In genomic region chr1:244150071-244150470, GRCh38 we compare ENCODE assay signal across 19 cellular contexts.
A peak's percentile ranks its signal among the peaks of the same experiment; 100 is the strongest.
DNase-seq lines count a peak whose midpoint lies in the region; ATAC-seq and TF ChIP-seq lines count a peak whose summit lies in the region.
"Had no signal": no experiment of that assay in that cellular context is flagged by ENCODE, and none has a peak within 500 bp of the region (broad histone marks: within the 10 kb centered on the region; RNA-seq: fewer than 3 reads in every experiment).

No MANE protein-coding gene starts in this region.

- H3K9ac ChIP-seq in H9 (ENCODE audit: extremely low read depth, insufficient read length, low read length): no peak overlapping the region
- H3K9ac ChIP-seq: KMS-11 had no signal

- 75 to 78% methylated on average over 5 of the region's 5 CpGs for WGBS in heart right ventricle, 2 donors
- whole genome bisulfite sequencing in H9 (ENCODE audit: extremely low coverage, insufficient read length, low lambda C conversion rate): no CpG with 5 or more reads among the region's 5 CpGs

- no peaks in the 10 kb centered on the region for H4K20me1 ChIP-seq in GM23338 (replicated peaks; ENCODE audit: insufficient read depth)
- H4K20me1 ChIP-seq in H9 (ENCODE audit: control insufficient read depth, insufficient read depth, insufficient read length): no peaks in the 10 kb centered on the region

- in situ Hi-C loops in astrocyte of the spinal cord (cut with HindIII; ENCODE audit: low sequenced_read_pairs): no loop called here

- H3K79me1 ChIP-seq in H9 (ENCODE audit: insufficient read depth, low read depth, low read length, poor library complexity, severe bottlenecking): no peaks in the 10 kb centered on the region

- no peaks in the 10 kb centered on the region for H3K23me2 ChIP-seq in H9 (ENCODE audit: insufficient read length, low read depth, low read length, poor library complexity, severe bottlenecking)

- H3K56ac ChIP-seq in H9 (ENCODE audit: insufficient read length, low read depth, low read length): no peak overlapping the region

- no peak overlapping the region for H4K91ac ChIP-seq in H9 (ENCODE audit: insufficient read length, low read depth, low read length)

- H2BK20ac ChIP-seq in H9 (ENCODE audit: low read depth, low read length, poor library complexity, severe bottlenecking): no peak overlapping the region

- H3K27ac Mint-ChIP-seq in GM23338: no peak overlapping the region
- peak overlapping the region; percentile 90 for H3K27ac Mint-ChIP-seq in nephron progenitor cell
- H3K27ac Mint-ChIP-seq in Caco-2 (ENCODE audit: unreplicated experiment): no peak overlapping the region
- H3K27ac Mint-ChIP-seq in H9: no peak overlapping the region

- H3K4me3 ChIP-seq in GM23338 (no peak overlapping the region), astrocyte of the spinal cord (ENCODE audit: low read depth, low read length) (no peak overlapping the region), Caco-2 (ENCODE audit: low read depth, low read length) (no peak overlapping the region), heart right ventricle (no peak overlapping the region)
- H3K4me3 ChIP-seq: SK-N-MC had no signal

- no peak overlapping the region for H2AK5ac ChIP-seq in H9 (ENCODE audit: insufficient read length, low read length)

- H4K5ac ChIP-seq in H9 (ENCODE audit: insufficient read length, low read depth, low read length): no peak overlapping the region

- no peak overlapping the region for H3T11ph ChIP-seq in H9 (ENCODE audit: low read length)

- H3K9me2 ChIP-seq in GM23338 (ENCODE audit: insufficient read depth): peaks cover 12% of the 10 kb centered on the region; the same call in 1 of the 2 replicates

- H3K4me1 ChIP-seq in GM23338 (ENCODE audit: insufficient read depth) (peaks cover 8% of the 10 kb centered on the region; the same call in 1 of the 2 replicates), Caco-2 (no peaks in the 10 kb centered on the region), heart right ventricle (no peaks in the 10 kb centered on the region), H9 (ENCODE audit: insufficient read depth, low read length) (no peaks in the 10 kb centered on the region; the same call in 1 of the 2 replicates)

- POLR2A ChIA-PET in Caco-2 (lab: Charles Lee): no interaction called here

- H3K4me1 Mint-ChIP-seq in GM23338 (peaks cover 6% of the 10 kb centered on the region), nephron progenitor cell (peaks cover 19% of the 10 kb centered on the region), Caco-2 (ENCODE audit: low read depth, unreplicated experiment) (no peaks in the 10 kb centered on the region), H9 (peaks cover 9% of the 10 kb centered on the region in 2 experiments)

- H2BK15ac ChIP-seq in H9 (ENCODE audit: low read depth, low read length): no peak overlapping the region

- no peak overlapping the region for H2BK12ac ChIP-seq in H9 (ENCODE audit: insufficient read length, low read depth, low read length)

- H3K23ac ChIP-seq in H9 (ENCODE audit: insufficient read length, low read depth, low read length): no peak overlapping the region

- CTCF ChIA-PET in Caco-2 (lab: Charles Lee): no interaction called here

- H3K27ac ChIP-seq in GM23338 (ENCODE audit: low read depth) (no peak overlapping the region), heart right ventricle (no peak overlapping the region), H9 (ENCODE audit: insufficient read length, low read depth, low read length) (no peak overlapping the region)
- H3K27ac ChIP-seq: C4-2B, KMS-11, SK-N-MC had no signal

- no peaks in the 10 kb centered on the region for H3K9me3 ChIP-seq in Caco-2
- H3K9me3 ChIP-seq in heart right ventricle: no peaks in the 10 kb centered on the region
- H3K9me3 ChIP-seq in H9 (ENCODE audit: control insufficient read depth, low read depth, low read length): no peaks in the 10 kb centered on the region

- no TSS peak for BruUV-seq in Caco-2 (replicated peaks; lab: Mats Ljungman, UMichigan)

- H3K14ac ChIP-seq in H9 (ENCODE audit: insufficient read depth, low read length): no peak overlapping the region

- no peak overlapping the region for H2BK5ac ChIP-seq in H9 (ENCODE audit: insufficient read length, low read length)

- no peaks in the 10 kb centered on the region for H3K9me3 Mint-ChIP-seq in GM23338
- H3K9me3 Mint-ChIP-seq in nephron progenitor cell: no peaks in the 10 kb centered on the region
- no peaks in the 10 kb centered on the region for H3K9me3 Mint-ChIP-seq in Caco-2 (ENCODE audit: unreplicated experiment)
- H3K9me3 Mint-ChIP-seq in H9: no peaks in the 10 kb centered on the region

- ATAC-seq in GM23338 (no peak), GM18909 (IDR thresholded peaks at IDR 0.05; ENCODE audit: poor library complexity, unreplicated experiment) (no peak), heart right ventricle (no peak)
- ATAC-seq: HCT116, Panc1 had no signal

- no peak overlapping the region for H3K4ac ChIP-seq in H9 (ENCODE audit: low read depth, low read length)

- no peaks in the 10 kb centered on the region for H3F3A ChIP-seq in GM23338 (replicated peaks; ENCODE audit: low read depth)

- H3K36me3 Mint-ChIP-seq in GM23338 (ENCODE audit: low read depth) (no peaks in the 10 kb centered on the region), nephron progenitor cell (ENCODE audit: low read depth) (no peaks in the 10 kb centered on the region), Caco-2 (ENCODE audit: insufficient read depth, unreplicated experiment) (no peaks in the 10 kb centered on the region), H9 (ENCODE audit: insufficient read depth in 1 of 3, low read depth in 3 of 3) (no peaks in the 10 kb centered on the region)

- peak; percentile 29 for DNase-seq in AG08395 (ENCODE audit: low spot score)
- no peak for DNase-seq in GM23338 (ENCODE audit: low spot score)
- peak; percentile 21 for DNase-seq in astrocyte of the spinal cord (ENCODE audit: low read depth, low spot score)
- no peak for DNase-seq in nephron progenitor cell
- DNase-seq in Caco-2: no peak
- DNase-seq in heart right ventricle: no peak
- no peak for DNase-seq in H9
- DNase-seq: COR-L47, NCI-H1048, NCI-H1436 treated with DMSO at 0.1 percent for 48 hours, NCI-H2227 treated with DMSO at 0.1 percent for 48 hours, NCI-H524, Right ventricle myocardium superior had no signal

- intact Hi-C loops in Caco-2 (cut with micrococcal nuclease; ENCODE audit: unreplicated experiment): no loop called here
- intact Hi-C loops in heart right ventricle (cut with DNase I): no loop called here

- H3K36me3 ChIP-seq in GM23338 (ENCODE audit: insufficient read depth): no peaks in the 10 kb centered on the region
- H3K36me3 ChIP-seq in Caco-2 (ENCODE audit: control insufficient read depth, insufficient read depth, low read length): no peaks in the 10 kb centered on the region
- H3K36me3 ChIP-seq in heart right ventricle: no peaks in the 10 kb centered on the region

- H2AFZ ChIP-seq in GM23338 (0 out of 2 replicates have a peak overlapping the region, but pooled peaks have one; percentile 56), H9 (ENCODE audit: low read length) (no peak overlapping the region)

- H3K18ac ChIP-seq in H9 (ENCODE audit: insufficient read length, low read depth, low read length): no peak overlapping the region

- peaks cover 2% of the 10 kb centered on the region for H3K27me3 Mint-ChIP-seq in GM23338 (ENCODE audit: insufficient read depth, low read depth, poor library complexity)
- H3K27me3 Mint-ChIP-seq in nephron progenitor cell (ENCODE audit: low read depth, poor library complexity): no peaks in the 10 kb centered on the region
- H3K27me3 Mint-ChIP-seq in Caco-2 (ENCODE audit: insufficient read depth, unreplicated experiment): no peaks in the 10 kb centered on the region
- H3K27me3 Mint-ChIP-seq in H9 (ENCODE audit: low read depth): no peaks in the 10 kb centered on the region

- H3K4me2 ChIP-seq in GM23338 (no peak overlapping the region), H9 (ENCODE audit: insufficient read depth, insufficient read length, low read length) (no peak overlapping the region)
- H3K4me2 ChIP-seq: KMS-11 had no signal

- H3K4me3 Mint-ChIP-seq in GM23338 (no peak overlapping the region), nephron progenitor cell (no peak overlapping the region), Caco-2 (ENCODE audit: unreplicated experiment) (no peak overlapping the region), H9 (no peak overlapping the region)

- H3K79me2 ChIP-seq in GM23338 (replicated peaks; ENCODE audit: insufficient read depth) (no peaks in the 10 kb centered on the region), H9 (ENCODE audit: insufficient read depth, low read length) (no peaks in the 10 kb centered on the region)

- H2BK120ac ChIP-seq in H9 (ENCODE audit: low read depth, low read length, poor library complexity, severe bottlenecking): no peak overlapping the region

- TF ChIP-seq CTCF in GM23338 (conservative IDR thresholded peaks at IDR 0.05; ENCODE audit: low read depth in 2 of 2): no peak
- TF ChIP-seq CTCF in astrocyte of the spinal cord (IDR thresholded peaks at IDR 0.05; ENCODE audit: low read depth, low read length): no peak
- no peak for TF ChIP-seq CTCF in nephron progenitor cell (IDR thresholded peaks at IDR 0.05)
- TF ChIP-seq CTCF in Caco-2 (IDR thresholded peaks at IDR 0.05; ENCODE audit: insufficient read depth in 1 of 2, low read depth in 1 of 2, low read length in 1 of 2, severe bottlenecking in 1 of 2, unreplicated experiment in 1 of 2): no peak
- no peak for TF ChIP-seq CTCF in heart right ventricle (IDR thresholded peaks at IDR 0.05)
- no peak for TF ChIP-seq CTCF in H9 (conservative IDR thresholded peaks at IDR 0.05)

- H3K27me3 ChIP-seq in GM23338 (ENCODE audit: insufficient read depth) (no peaks in the 10 kb centered on the region), Caco-2 (replicated peaks; ENCODE audit: control insufficient read depth, insufficient read depth, low read length) (no peaks in the 10 kb centered on the region), heart right ventricle (peaks cover 0 to 4% (median 0%) of the 10 kb centered on the region in 7 donors), H9 (ENCODE audit: insufficient read depth, low read length) (no peaks in the 10 kb centered on the region)

- H4K8ac ChIP-seq in H9 (replicated peaks; ENCODE audit: insufficient read length, low read depth, low read length): no peak overlapping the region

TF ChIP-seq in GM23338, 12 proteins besides CTCF, POLR2A, EP300 and RAD21 (continues in another document):
- TF ChIP-seq NANOG (IDR thresholded peaks at IDR 0.05; ENCODE audit: borderline replicate concordance) (no peak), ZNF331 (CRISPR knock-in tag; IDR thresholded peaks at IDR 0.05; ENCODE audit: low read depth) (no peak), JUNB (IDR thresholded peaks at IDR 0.05; ENCODE audit: unreplicated experiment) (no peak), CREB1 (CRISPR knock-in tag; IDR thresholded peaks at IDR 0.05; ENCODE audit: low read depth) (no peak)

Comparison
In these comparisons a context has a peak if more than half of its experiments do, and no peak if none do; other contexts are left out.
1. DNase-seq: peak in AG08395 (single experiment) and astrocyte of the spinal cord (single experiment); none in GM23338 (single experiment), nephron progenitor cell (single experiment), Caco-2 (0 of 2), heart right ventricle (0 of 2) and H9 (single experiment).